16 cellular contexts compared by ENCODE assay signal in the genomic region with DNA sequence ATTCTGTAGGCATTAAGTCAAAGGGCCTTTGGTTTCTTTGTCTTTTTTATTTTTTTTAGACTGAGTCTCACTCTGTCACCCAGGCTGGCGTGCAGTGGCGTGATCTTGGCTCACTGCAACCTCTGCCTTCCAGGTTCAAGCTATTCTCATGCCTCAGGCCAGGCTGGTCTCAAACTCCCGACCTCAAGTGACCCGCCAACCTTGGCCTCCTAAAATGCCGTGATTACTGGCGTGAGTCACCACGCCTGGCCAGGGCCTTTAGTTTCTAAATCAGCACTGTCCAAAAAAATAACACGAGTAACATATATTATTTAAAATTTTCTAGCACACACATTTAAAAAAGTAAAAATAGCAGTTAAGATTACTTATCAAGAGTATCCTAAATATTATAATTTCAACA. TPM values are rescaled to one million over a fixed set of nuclear protein-coding genes. Genes with fewer than 3 reads are reported as not detected.
DNase-seq lines count a peak whose midpoint lies in the region; ATAC-seq and TF ChIP-seq lines count a peak whose summit lies in the region.
"Had no signal": no experiment of that assay in that cellular context is flagged by ENCODE, and none has a peak within 500 bp of the region (broad histone marks: within the 10 kb centered on the region; RNA-seq: fewer than 3 reads in every experiment).

No MANE protein-coding gene starts in this region.

- intact Hi-C loops in heart left ventricle (cut with DNase I): no loop called here

- H3K79me2 ChIP-seq in trophoblast cell (ENCODE audit: control insufficient read depth, insufficient read depth, low read length, poor library complexity): no peaks in the 10 kb centered on the region

- no peak for TF ChIP-seq POLR2A in heart left ventricle (IDR thresholded peaks at IDR 0.05)

- H3K36me3 ChIP-seq in RWPE2 (ENCODE audit: low read depth) (no peaks in the 10 kb centered on the region), heart left ventricle (no peaks in the 10 kb centered on the region), trophoblast cell (ENCODE audit: control insufficient read depth in 1 of 2, insufficient read depth in 2 of 2, low read length in 2 of 2) (no peaks in the 10 kb centered on the region)

- H3K9me3 ChIP-seq in RWPE2 (ENCODE audit: severe bottlenecking): no peaks in the 10 kb centered on the region
- no peaks in the 10 kb centered on the region for H3K9me3 ChIP-seq in heart left ventricle
- no peaks in the 10 kb centered on the region for H3K9me3 ChIP-seq in trophoblast cell (ENCODE audit: insufficient read depth, low read depth, low read length)
- H3K9me3 ChIP-seq: Caco-2 had no signal

- DNase-seq in A172 (ENCODE audit: low spot score): peak; percentile 49
- DNase-seq in RWPE2 (ENCODE audit: low spot score): no peak
- peak; percentile 41 to 78 (median 65) for DNase-seq in heart left ventricle
- peak; percentile 86 to 87 for DNase-seq in trophoblast cell
- DNase-seq in type B pancreatic cell (ENCODE audit: extremely low spot score, unreplicated experiment): no peak
- DNase-seq in activated gamma-delta T cell treated with Interleukin-2 at 50 U/mL for 16 hours: no peak
- DNase-seq in nucleus accumbens (lab: John Stamatoyannopoulos, UW): no peak
- DNase-seq: ACHN; activated CD4-positive, CD25-positive, alpha-beta regulatory T cell treated with anti-CD3 and anti-CD28 coated beads, Interleukin-2, amount 50 U/mL, for 72 hours; effector CD8-positive, alpha-beta T cell; kidney; NCI-H2227 treated with DMSO at 0.1 percent for 48 hours; stimulated activated naive CD8-positive, alpha-beta T cell treated with anti-CD3 and anti-CD28 coated beads, Interleukin-15, amount 100 ng/mL, for 72 hours had no signal

- no peak overlapping the region for H4K91ac ChIP-seq in trophoblast cell (ENCODE audit: low read depth, low read length)

- no peak for ATAC-seq in RWPE2 (ENCODE audit: low read depth)
- ATAC-seq in heart left ventricle: peak; percentile 44 to 65 (median 60)
- ATAC-seq in GM18517 (IDR thresholded peaks at IDR 0.05; ENCODE audit: unreplicated experiment): no peak
- ATAC-seq: stimulated activated naive CD8-positive, alpha-beta T cell treated with anti-CD3 and anti-CD28 coated beads, Interleukin-15, amount 100 ng/mL, for 72 hours had no signal

- H3K4ac ChIP-seq in trophoblast cell (ENCODE audit: low read depth, low read length): no peak overlapping the region

- H3K79me1 ChIP-seq in trophoblast cell (ENCODE audit: low read length): peaks cover 2% of the 10 kb centered on the region

- no peak overlapping the region for H2BK5ac ChIP-seq in trophoblast cell (ENCODE audit: low read depth, low read length, poor library complexity)

- H2AFZ ChIP-seq in trophoblast cell (ENCODE audit: insufficient read depth, low read length, poor library complexity): no peak overlapping the region

- peaks cover 26% of the 10 kb centered on the region for H3K4me1 ChIP-seq in RWPE2 (ENCODE audit: insufficient read depth, poor library complexity, severe bottlenecking)
- peaks cover 12 to 48% (median 33%) of the 10 kb centered on the region in 12 donors for H3K4me1 ChIP-seq in heart left ventricle
- H3K4me1 ChIP-seq in trophoblast cell (ENCODE audit: control insufficient read depth in 1 of 2, insufficient read depth in 2 of 2, low read length in 2 of 2): peaks cover 11 to 15% of the 10 kb centered on the region in 2 experiments

- H3K18ac ChIP-seq in trophoblast cell (ENCODE audit: low read length): no peak overlapping the region

- no peak overlapping the region for H4K8ac ChIP-seq in trophoblast cell (ENCODE audit: low read depth, low read length)

- H2BK12ac ChIP-seq in trophoblast cell (ENCODE audit: low read length): no peak overlapping the region

- H3K4me3 Mint-ChIP-seq in type B pancreatic cell: no peak overlapping the region
- H3K4me3 Mint-ChIP-seq: nephron; stimulated activated naive CD8-positive, alpha-beta T cell treated with anti-CD3 and anti-CD28 coated beads, Interleukin-15, amount 100 ng/mL, for 72 hours had no signal

- H2AK5ac ChIP-seq in trophoblast cell (ENCODE audit: low read length): no peak overlapping the region

- no peak overlapping the region for H2BK120ac ChIP-seq in trophoblast cell (ENCODE audit: insufficient read depth, low read length, poor library complexity)

- H3K4me2 ChIP-seq in trophoblast cell (ENCODE audit: low read length): no peak overlapping the region

- no peaks in the 10 kb centered on the region for H3K27me3 Mint-ChIP-seq in type B pancreatic cell
- H3K27me3 Mint-ChIP-seq: stimulated activated naive CD8-positive, alpha-beta T cell treated with anti-CD3 and anti-CD28 coated beads, Interleukin-15, amount 100 ng/mL, for 72 hours had no signal

- H3K27me3 ChIP-seq in RWPE2 (ENCODE audit: insufficient read depth, poor library complexity, severe bottlenecking): no peaks in the 10 kb centered on the region
- H3K27me3 ChIP-seq in heart left ventricle: no peaks in the 10 kb centered on the region
- no peaks in the 10 kb centered on the region for H3K27me3 ChIP-seq in trophoblast cell (ENCODE audit: insufficient read depth, low read length)

- no peaks in the 10 kb centered on the region for H3K36me3 Mint-ChIP-seq in type B pancreatic cell

- H3K27ac Mint-ChIP-seq in type B pancreatic cell: no peak overlapping the region
- H3K27ac Mint-ChIP-seq: stimulated activated naive CD8-positive, alpha-beta T cell treated with anti-CD3 and anti-CD28 coated beads, Interleukin-15, amount 100 ng/mL, for 72 hours had no signal

- no peak for TF ChIP-seq CTCF in RWPE2 (IDR thresholded peaks at IDR 0.05; ENCODE audit: poor library complexity, severe bottlenecking)
- no peak for TF ChIP-seq CTCF in heart left ventricle (IDR thresholded peaks at IDR 0.05)
- TF ChIP-seq CTCF in type B pancreatic cell (conservative IDR thresholded peaks at IDR 0.05): no peak

- peaks cover 15% of the 10 kb centered on the region for H3K4me1 Mint-ChIP-seq in type B pancreatic cell (ENCODE audit: unreplicated experiment)
- H3K4me1 Mint-ChIP-seq: stimulated activated naive CD8-positive, alpha-beta T cell treated with anti-CD3 and anti-CD28 coated beads, Interleukin-15, amount 100 ng/mL, for 72 hours had no signal

- 29 to 63% (median 34%) methylated on average over 8 of the region's 8 CpGs for WGBS in heart left ventricle, 4 donors
- no CpG with 5 or more reads among the region's 8 CpGs for WGBS in trophoblast cell (ENCODE audit: extremely low coverage, insufficient coverage, insufficient read length)

- H3K27ac ChIP-seq in RWPE2 (ENCODE audit: poor library complexity, severe bottlenecking) (peak overlapping the region; percentile 78), heart left ventricle (peak overlapping the region; percentile 19 to 86 (median 74)), trophoblast cell (ENCODE audit: low read depth, low read length) (no peak overlapping the region)

- no peak overlapping the region for H3K14ac ChIP-seq in trophoblast cell (ENCODE audit: low read length)

- no peak overlapping the region for H4K12ac ChIP-seq in trophoblast cell (ENCODE audit: low read depth, low read length)

- H3K9ac ChIP-seq in trophoblast cell (ENCODE audit: low read length): no peak overlapping the region

- H3K23ac ChIP-seq in trophoblast cell (ENCODE audit: low read length): no peak overlapping the region

- H3K9me3 Mint-ChIP-seq in type B pancreatic cell: no peaks in the 10 kb centered on the region
- H3K9me3 Mint-ChIP-seq: nephron; stimulated activated naive CD8-positive, alpha-beta T cell treated with anti-CD3 and anti-CD28 coated beads, Interleukin-15, amount 100 ng/mL, for 72 hours had no signal

- H3K4me3 ChIP-seq in RWPE2 (ENCODE audit: severe bottlenecking): no peak overlapping the region
- no peak overlapping the region for H3K4me3 ChIP-seq in heart left ventricle
- no peak overlapping the region for H3K4me3 ChIP-seq in trophoblast cell (ENCODE audit: low read depth, low read length)

RNA-seq across cellular contexts. Expression of a gene that starts 11.1 kb away (rescaled TPM):
- total RNA-seq in A172 (2014; rRNA removed; shearing (Covaris generic)): 0.91 and 0.96 TPM in 2 replicates
- total RNA-seq in heart left ventricle (10 to 100 TPM in 3 of 9 donors, 1 to 10 TPM in 6; 4.6 to 23.8 (median 7.0) TPM), type B pancreatic cell (ENCODE audit: low replicate concordance) (13.9 and 39.7 TPM in 2 replicates)
- 1 to 10 TPM; 4.0 to 7.6 TPM for polyA plus RNA-seq in heart left ventricle
- 0.07 and 0.18 TPM in 2 replicates for polyA plus RNA-seq in trophoblast cell (2013)

Comparison
In these comparisons a context has a peak if more than half of its experiments do, and no peak if none do; other contexts are left out.
1. DNase-seq: peak in A172 (single experiment), heart left ventricle (5 of 5) and trophoblast cell (2 of 2); none in RWPE2 (single experiment), type B pancreatic cell (single experiment), activated gamma-delta T cell treated with Interleukin-2 at 50 U/mL for 16 hours (single experiment) and nucleus accumbens (0 of 56).
2. ATAC-seq: peak in heart left ventricle (4 of 4); none in RWPE2 (single experiment) and GM18517 (single experiment).